17 cellular contexts compared by ENCODE assay signal in the genomic region with DNA sequence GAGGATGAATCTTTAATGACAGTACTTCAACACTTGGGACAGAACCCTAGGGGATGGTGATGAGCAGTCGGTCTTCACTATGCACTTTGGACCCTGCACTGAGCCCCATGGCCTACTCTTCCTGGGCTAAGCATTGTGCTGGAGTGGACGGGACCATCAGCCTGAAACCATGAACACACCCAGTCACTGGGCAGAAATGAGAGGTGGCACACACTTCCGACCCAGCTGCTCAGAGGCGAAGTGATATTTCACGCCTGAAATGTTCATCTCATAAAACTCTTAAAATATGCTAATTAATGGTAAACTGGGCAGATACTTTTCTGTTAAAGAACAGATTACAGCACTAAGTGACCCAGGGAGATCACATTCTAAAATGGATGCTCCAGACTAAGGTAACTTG.
A peak's percentile ranks its signal among the peaks of the same experiment; 100 is the strongest.
DNase-seq lines count a peak whose midpoint lies in the region; ATAC-seq and TF ChIP-seq lines count a peak whose summit lies in the region.
"Had no signal": no experiment of that assay in that cellular context is flagged by ENCODE, and none has a peak within 500 bp of the region (broad histone marks: within the 10 kb centered on the region; RNA-seq: fewer than 3 reads in every experiment).

No MANE protein-coding gene starts in this region.

- peak overlapping the region; percentile 30; the same call in 1 of the 2 replicates for H3K4me2 ChIP-seq in OCI-LY1 (ENCODE audit: low read length)

- peak overlapping the region; percentile 64 for H3K27ac Mint-ChIP-seq in activated naive CD8-positive, alpha-beta T cell treated with anti-CD3 and anti-CD28 coated beads, Interleukin-2, amount 10 ng/mL, durations not matched to agents 7 days and 5 days
- no peak overlapping the region for H3K27ac Mint-ChIP-seq in activated naive CD8-positive, alpha-beta T cell treated with anti-CD3 and anti-CD28 coated beads for 36 hours
- peak overlapping the region; percentile 48 for H3K27ac Mint-ChIP-seq in stimulated activated naive B cell treated with anti-CD40 and anti-IgM and Interleukin-4, amounts not matched to agents 10 μg/mL and 1 μg/mL and 100 μg/mL, for 72 hours
- no peak overlapping the region for H3K27ac Mint-ChIP-seq in activated naive CD4-positive, alpha-beta T cell treated with anti-CD3 and anti-CD28 coated beads for 36 hours
- no peak overlapping the region for H3K27ac Mint-ChIP-seq in WTC11

- no peak for ATAC-seq in activated naive CD8-positive, alpha-beta T cell treated with anti-CD3 and anti-CD28 coated beads, Interleukin-2, amount 10 ng/mL, durations not matched to agents 7 days and 5 days (ENCODE audit: low read depth)
- peak; percentile 43 to 58 for ATAC-seq in stimulated activated naive B cell treated with anti-CD40 and anti-IgM and Interleukin-4, amounts not matched to agents 10 μg/mL and 1 μg/mL and 100 μg/mL, for 72 hours (replicated peaks)
- ATAC-seq in left lobe of liver (no peak), WTC11 (no peak)
- ATAC-seq: HCT116 had no signal

- peaks cover 15% of the 10 kb centered on the region for H3K4me1 Mint-ChIP-seq in activated naive CD8-positive, alpha-beta T cell treated with anti-CD3 and anti-CD28 coated beads, Interleukin-2, amount 10 ng/mL, durations not matched to agents 7 days and 5 days
- peaks cover 5% of the 10 kb centered on the region for H3K4me1 Mint-ChIP-seq in activated naive CD8-positive, alpha-beta T cell treated with anti-CD3 and anti-CD28 coated beads for 36 hours
- H3K4me1 Mint-ChIP-seq in stimulated activated naive B cell treated with anti-CD40 and anti-IgM and Interleukin-4, amounts not matched to agents 10 μg/mL and 1 μg/mL and 100 μg/mL, for 72 hours, result peaks cover 45 to 60% of the 10 kb centered on the region in 2 donors
- H3K4me1 Mint-ChIP-seq in activated naive CD4-positive, alpha-beta T cell treated with anti-CD3 and anti-CD28 coated beads for 36 hours (ENCODE audit: low read depth), result peaks cover 5% of the 10 kb centered on the region
- peaks cover 48% of the 10 kb centered on the region for H3K4me1 Mint-ChIP-seq in WTC11
- H3K4me1 Mint-ChIP-seq: CD14-positive monocyte had no signal

- H3F3A ChIP-seq in OCI-LY1 (ENCODE audit: insufficient read depth, low read length), result no peaks in the 10 kb centered on the region

- no peaks in the 10 kb centered on the region for H3K9me2 ChIP-seq in OCI-LY1 (ENCODE audit: low read depth, low read length)

- no peaks in the 10 kb centered on the region for H3K36me3 Mint-ChIP-seq in activated naive CD8-positive, alpha-beta T cell treated with anti-CD3 and anti-CD28 coated beads, Interleukin-2, amount 10 ng/mL, durations not matched to agents 7 days and 5 days
- H3K36me3 Mint-ChIP-seq in activated naive CD8-positive, alpha-beta T cell treated with anti-CD3 and anti-CD28 coated beads for 36 hours, result no peaks in the 10 kb centered on the region
- H3K36me3 Mint-ChIP-seq in stimulated activated naive B cell treated with anti-CD40 and anti-IgM and Interleukin-4, amounts not matched to agents 10 μg/mL and 1 μg/mL and 100 μg/mL, for 72 hours, result peaks cover 0 to 2% of the 10 kb centered on the region in 2 donors
- H3K36me3 Mint-ChIP-seq in activated naive CD4-positive, alpha-beta T cell treated with anti-CD3 and anti-CD28 coated beads for 36 hours (ENCODE audit: low read depth), result no peaks in the 10 kb centered on the region
- peaks cover 7% of the 10 kb centered on the region for H3K36me3 Mint-ChIP-seq in WTC11
- H3K36me3 Mint-ChIP-seq: CD14-positive monocyte had no signal

- peaks cover 32% of the 10 kb centered on the region for H3K4me1 ChIP-seq in OCI-LY1 (ENCODE audit: insufficient read depth, low read length, severe bottlenecking)
- H3K4me1 ChIP-seq: Peyer's patch had no signal

- POLR2A ChIA-PET in activated naive CD8-positive, alpha-beta T cell treated with anti-CD3 and anti-CD28 coated beads, Interleukin-2, amount 10 ng/mL, durations not matched to agents 7 days and 5 days (lab: Charles Lee), result interaction anchor here (0.6 kb wide), 1 partner anchor 296 kb away, joined by 4 read pairs; no protein-coding TSS in a partner anchor
- POLR2A ChIA-PET in WTC11 (lab: Charles Lee), result no interaction called here

- no peak overlapping the region for H3K9ac ChIP-seq in OCI-LY1 (ENCODE audit: low read length)

- H4K20me1 ChIP-seq in OCI-LY1 (ENCODE audit: insufficient read depth, low read length), result no peaks in the 10 kb centered on the region

- CTCF ChIA-PET in activated naive CD4-positive, alpha-beta T cell treated with anti-CD3 and anti-CD28 coated beads for 36 hours (lab: Charles Lee), result interaction anchor here (1.2 kb wide), 1 partner anchor 36 kb away, joined by 3 read pairs; no protein-coding TSS in a partner anchor
- CTCF ChIA-PET in WTC11 (lab: Charles Lee), result no interaction called here

- peaks cover 4% of the 10 kb centered on the region; the same call in 1 of the 2 replicates for H3K36me3 ChIP-seq in OCI-LY1 (ENCODE audit: insufficient read depth, low read length)
- H3K36me3 ChIP-seq: Peyer's patch had no signal

- H3K27me3 Mint-ChIP-seq in activated naive CD8-positive, alpha-beta T cell treated with anti-CD3 and anti-CD28 coated beads, Interleukin-2, amount 10 ng/mL, durations not matched to agents 7 days and 5 days, result no peaks in the 10 kb centered on the region
- H3K27me3 Mint-ChIP-seq in activated naive CD8-positive, alpha-beta T cell treated with anti-CD3 and anti-CD28 coated beads for 36 hours, result no peaks in the 10 kb centered on the region
- no peaks in the 10 kb centered on the region for H3K27me3 Mint-ChIP-seq in stimulated activated naive B cell treated with anti-CD40 and anti-IgM and Interleukin-4, amounts not matched to agents 10 μg/mL and 1 μg/mL and 100 μg/mL, for 72 hours
- H3K27me3 Mint-ChIP-seq in activated naive CD4-positive, alpha-beta T cell treated with anti-CD3 and anti-CD28 coated beads for 36 hours (ENCODE audit: low read depth), result peaks cover 3% of the 10 kb centered on the region
- H3K27me3 Mint-ChIP-seq in WTC11 (ENCODE audit: low read depth), result no peaks in the 10 kb centered on the region

- H3K4me3 ChIP-seq in OCI-LY1 (ENCODE audit: low read depth, low read length, poor library complexity, severe bottlenecking), result peak overlapping the region; percentile 7
- H3K4me3 ChIP-seq: Peyer's patch had no signal

- peaks cover 2% of the 10 kb centered on the region for H3K9me3 Mint-ChIP-seq in activated naive CD8-positive, alpha-beta T cell treated with anti-CD3 and anti-CD28 coated beads, Interleukin-2, amount 10 ng/mL, durations not matched to agents 7 days and 5 days
- no peaks in the 10 kb centered on the region for H3K9me3 Mint-ChIP-seq in activated naive CD8-positive, alpha-beta T cell treated with anti-CD3 and anti-CD28 coated beads for 36 hours
- H3K9me3 Mint-ChIP-seq in stimulated activated naive B cell treated with anti-CD40 and anti-IgM and Interleukin-4, amounts not matched to agents 10 μg/mL and 1 μg/mL and 100 μg/mL, for 72 hours, result peaks cover 1 to 4% of the 10 kb centered on the region in 2 donors
- H3K9me3 Mint-ChIP-seq in activated naive CD4-positive, alpha-beta T cell treated with anti-CD3 and anti-CD28 coated beads for 36 hours, result no peaks in the 10 kb centered on the region
- H3K9me3 Mint-ChIP-seq in WTC11, result peaks cover 17% of the 10 kb centered on the region

- H3K4me3 Mint-ChIP-seq in activated naive CD8-positive, alpha-beta T cell treated with anti-CD3 and anti-CD28 coated beads, Interleukin-2, amount 10 ng/mL, durations not matched to agents 7 days and 5 days, result no peak overlapping the region
- H3K4me3 Mint-ChIP-seq in activated naive CD8-positive, alpha-beta T cell treated with anti-CD3 and anti-CD28 coated beads for 36 hours, result no peak overlapping the region
- peak overlapping the region in 1 of 2 donors; percentile 7 for H3K4me3 Mint-ChIP-seq in stimulated activated naive B cell treated with anti-CD40 and anti-IgM and Interleukin-4, amounts not matched to agents 10 μg/mL and 1 μg/mL and 100 μg/mL, for 72 hours
- no peak overlapping the region for H3K4me3 Mint-ChIP-seq in activated naive CD4-positive, alpha-beta T cell treated with anti-CD3 and anti-CD28 coated beads for 36 hours
- H3K4me3 Mint-ChIP-seq in WTC11, result no peak overlapping the region
- H3K4me3 Mint-ChIP-seq: CD14-positive monocyte had no signal

- H3K27me3 ChIP-seq in OCI-LY1 (ENCODE audit: insufficient read depth, low read length), result 0 out of 2 replicates have a peak, but pooled peaks cover 4% of the 10 kb centered on the region
- H3K27me3 ChIP-seq: Peyer's patch had no signal

- intact Hi-C loops in activated naive CD4-positive, alpha-beta T cell treated with anti-CD3 and anti-CD28 coated beads for 36 hours (cut with micrococcal nuclease), result no loop called here

- no peaks in the 10 kb centered on the region for H3K79me2 ChIP-seq in OCI-LY1 (ENCODE audit: insufficient read depth, low read length)

- TF ChIP-seq CTCF in OCI-LY1 (IDR thresholded peaks at IDR 0.05; ENCODE audit: low read length), result no peak
- no peak for TF ChIP-seq CTCF in WTC11 (IDR thresholded peaks at IDR 0.05)

- H3K27ac ChIP-seq in OCI-LY1 (ENCODE audit: low read depth, low read length, poor library complexity, severe bottlenecking), result peak overlapping the region; percentile 13
- H3K27ac ChIP-seq: 22Rv1 had no signal

- peaks cover 8% of the 10 kb centered on the region for H3K9me3 ChIP-seq in OCI-LY1 (ENCODE audit: low read length)
- H3K9me3 ChIP-seq: Peyer's patch had no signal

- no peak for DNase-seq in activated naive CD8-positive, alpha-beta T cell treated with anti-CD3 and anti-CD28 coated beads, Interleukin-2, amount 10 ng/mL, durations not matched to agents 7 days and 5 days
- DNase-seq in activated naive CD8-positive, alpha-beta T cell treated with anti-CD3 and anti-CD28 coated beads for 36 hours, result no peak
- peak; percentile 9 for DNase-seq in germinal center (ENCODE audit: low spot score)
- DNase-seq in stimulated activated naive B cell treated with anti-CD40 and anti-IgM and Interleukin-4, amounts not matched to agents 10 μg/mL and 1 μg/mL and 100 μg/mL, for 72 hours, result no peak
- DNase-seq in left lobe of liver (ENCODE audit: low spot score), result no peak
- no peak for DNase-seq in activated naive CD4-positive, alpha-beta T cell treated with anti-CD3 and anti-CD28 coated beads for 36 hours
- DNase-seq in WTC11 (ENCODE audit: low spot score), result no peak
- DNase-seq: Caco-2, NCI-H1048, NCI-H146, NCI-H226, SHP77 treated with DMSO at 0.1 percent for 48 hours had no signal

- H2AFZ ChIP-seq in OCI-LY1 (ENCODE audit: low read length), result no peak overlapping the region; the same call in 1 of the 2 replicates

TF ChIP-seq in WTC11, 78 proteins besides CTCF, POLR2A, EP300 and RAD21:
- TF ChIP-seq FOXJ3 (CRISPR knock-in tag; IDR thresholded peaks at IDR 0.05; ENCODE audit: borderline replicate concordance), result no peak
TF ChIP-seq in WTC11: peak in this region for 0.

Comparison
In these comparisons a context has a peak if more than half of its experiments do, and no peak if none do; other contexts are left out.
1. H3K27ac Mint-ChIP-seq: peak in activated naive CD8-positive, alpha-beta T cell treated with anti-CD3 and anti-CD28 coated beads, Interleukin-2, amount 10 ng/mL, durations not matched to agents 7 days and 5 days (single experiment) and stimulated activated naive B cell treated with anti-CD40 and anti-IgM and Interleukin-4, amounts not matched to agents 10 μg/mL and 1 μg/mL and 100 μg/mL, for 72 hours (single experiment); none in activated naive CD8-positive, alpha-beta T cell treated with anti-CD3 and anti-CD28 coated beads for 36 hours (single experiment), activated naive CD4-positive, alpha-beta T cell treated with anti-CD3 and anti-CD28 coated beads for 36 hours (single experiment) and WTC11 (single experiment).
2. ATAC-seq: peak in stimulated activated naive B cell treated with anti-CD40 and anti-IgM and Interleukin-4, amounts not matched to agents 10 μg/mL and 1 μg/mL and 100 μg/mL, for 72 hours (2 of 2); none in activated naive CD8-positive, alpha-beta T cell treated with anti-CD3 and anti-CD28 coated beads, Interleukin-2, amount 10 ng/mL, durations not matched to agents 7 days and 5 days (single experiment), left lobe of liver (single experiment) and WTC11 (single experiment).